28 cellular contexts compared by ENCODE assay signal in genomic region chr5:71663570-71663969, GRCh38. TPM values are rescaled to one million over a fixed set of nuclear protein-coding genes. Genes with fewer than 3 reads are reported as not detected.
"Had no signal": no experiment of that assay in that cellular context is flagged by ENCODE, and none has a peak within 500 bp of the region (broad histone marks: within the 10 kb centered on the region; RNA-seq: fewer than 3 reads in every experiment).

No MANE protein-coding gene starts in this region.

- DNase-seq: activated CD4-positive, alpha-beta memory T cell treated with anti-CD3 and anti-CD28 coated beads for 36 hours; activated CD4-positive, alpha-beta T cell treated with anti-CD3 and anti-CD28 coated beads for 48 hours; activated gamma-delta T cell; activated naive CD4-positive, alpha-beta T cell treated with anti-CD3 and anti-CD28 coated beads, Interleukin-2, amount 50 U/mL, for 16 hours; activated naive CD8-positive, alpha-beta T cell treated with anti-CD3 and anti-CD28 coated beads, Interleukin-2, amount 50 U/mL, for 24 hours; body of pancreas; cortex of kidney; kidney; left lung; naive B cell; occipital lobe; stimulated activated CD4-positive, alpha-beta T cell treated with anti-CD3 and anti-CD28 coated beads, Interleukin-15, amount 100 ng/mL, for 24 hours; stimulated activated CD4-positive, alpha-beta T cell treated with anti-CD3 and anti-CD28 coated beads, Interleukin-2, amount 100 ng/mL, for 48 hours; stimulated activated CD8-positive, alpha-beta memory T cell treated with anti-CD3 and anti-CD28 coated beads, Interleukin-4, amount 100 ng/mL, for 48 hours; stimulated activated naive B cell treated with anti-CD40 and anti-IgM and Interleukin-4, amounts not matched to agents 10 μg/mL and 1 μg/mL and 100 μg/mL, for 72 hours; T1000 had no signal

- H3K27ac ChIP-seq: body of pancreas, cardiac muscle cell, epithelial cell of prostate, foreskin keratinocyte, left lung, vagina had no signal

RNA-seq across cellular contexts. Expression of gene CARTPT, which starts 55.5 kb away (rescaled TPM):
- total RNA-seq: activated CD4-positive, alpha-beta memory T cell treated with anti-CD3 and anti-CD28 coated beads for 36 hours; body of pancreas; cardiac muscle cell; cerebellum; fibroblast of lung; foreskin keratinocyte; glomerular endothelial cell; kidney; left lung; lung; mesenteric fat pad; neural crest cell; occipital lobe; sciatic nerve; smooth muscle cell; vagina had no signal
